19 cellular contexts compared by ENCODE assay signal in the genomic region with DNA sequence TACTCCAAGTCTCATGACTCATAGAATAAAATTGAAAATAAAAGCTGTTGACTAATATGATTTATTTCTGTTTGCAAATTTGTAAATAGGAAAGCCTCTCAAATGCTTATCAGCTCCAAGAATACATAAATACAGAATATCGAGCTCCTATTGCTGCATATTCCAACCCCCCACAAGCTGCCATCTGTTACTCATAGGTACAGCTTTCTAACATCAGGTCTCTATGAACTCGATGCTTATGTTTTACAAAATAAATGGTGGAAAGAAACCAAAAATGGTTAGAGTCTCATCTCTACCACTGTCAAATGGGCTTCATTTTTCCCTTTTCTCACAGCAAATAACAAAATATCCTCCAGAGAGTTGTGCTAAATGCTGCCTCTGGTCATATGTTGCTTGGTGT.
"Had no signal": no experiment of that assay in that cellular context is flagged by ENCODE, and none has a peak within 500 bp of the region (broad histone marks: within the 10 kb centered on the region; RNA-seq: fewer than 3 reads in every experiment).

No MANE protein-coding gene starts in this region.

- H3K27me3 Mint-ChIP-seq: activated CD4-positive, alpha-beta memory T cell treated with anti-CD3 and anti-CD28 coated beads for 36 hours; activated CD4-positive, alpha-beta T cell treated with anti-CD3 and anti-CD28 coated beads, Interleukin-2, amount 10 ng/mL, durations not matched to agents 7 days and 5 days; activated naive CD8-positive, alpha-beta T cell treated with anti-CD3 and anti-CD28 coated beads, Interleukin-2, amount 50 U/mL, for 24 hours; central memory CD8-positive, alpha-beta T cell; T-cell had no signal

- H3K4me2 ChIP-seq: KMS-11 had no signal

- H3K4me1 Mint-ChIP-seq: activated CD4-positive, alpha-beta T cell treated with anti-CD3 and anti-CD28 coated beads, Interleukin-2, amount 10 ng/mL, durations not matched to agents 7 days and 5 days; activated naive CD8-positive, alpha-beta T cell treated with anti-CD3 and anti-CD28 coated beads, Interleukin-2, amount 50 U/mL, for 24 hours; brain; central memory CD8-positive, alpha-beta T cell; T-cell had no signal

- H3K36me3 Mint-ChIP-seq: activated CD4-positive, alpha-beta memory T cell treated with anti-CD3 and anti-CD28 coated beads for 36 hours; activated naive CD4-positive, alpha-beta T cell treated with anti-CD3 and anti-CD28 coated beads, Interleukin-2, amount 50 U/mL, for 72 hours; brain; T-cell had no signal

- ATAC-seq: activated naive CD4-positive, alpha-beta T cell treated with anti-CD3 and anti-CD28 coated beads, Interleukin-2, amount 50 U/mL, for 72 hours; activated naive CD8-positive, alpha-beta T cell treated with anti-CD3 and anti-CD28 coated beads, Interleukin-2, amount 50 U/mL, for 24 hours; activated T-cell treated with anti-CD3 and anti-CD28 coated beads, Interleukin-2, amount 50 U/mL, for 4 hours; PC-3; T-cell had no signal

- H3K27ac Mint-ChIP-seq: activated CD4-positive, alpha-beta memory T cell treated with anti-CD3 and anti-CD28 coated beads for 36 hours; activated CD4-positive, alpha-beta T cell treated with anti-CD3 and anti-CD28 coated beads, Interleukin-2, amount 10 ng/mL, durations not matched to agents 7 days and 5 days; activated naive CD4-positive, alpha-beta T cell treated with anti-CD3 and anti-CD28 coated beads, Interleukin-2, amount 50 U/mL, for 72 hours; activated naive CD8-positive, alpha-beta T cell treated with anti-CD3 and anti-CD28 coated beads, Interleukin-2, amount 50 U/mL, for 24 hours; T-cell had no signal

- H3K9ac ChIP-seq: KMS-11 had no signal

- H3K4me3 Mint-ChIP-seq: activated CD4-positive, alpha-beta memory T cell treated with anti-CD3 and anti-CD28 coated beads for 36 hours; activated CD4-positive, alpha-beta T cell treated with anti-CD3 and anti-CD28 coated beads, Interleukin-2, amount 10 ng/mL, durations not matched to agents 7 days and 5 days; activated naive CD8-positive, alpha-beta T cell treated with anti-CD3 and anti-CD28 coated beads, Interleukin-2, amount 50 U/mL, for 24 hours; activated T-cell treated with anti-CD3 and anti-CD28 coated beads, Interleukin-2, amount 50 U/mL, for 4 hours; brain; central memory CD8-positive, alpha-beta T cell; T-cell had no signal

- DNase-seq: activated CD4-positive, alpha-beta memory T cell treated with anti-CD3 and anti-CD28 coated beads for 36 hours; activated CD4-positive, alpha-beta T cell treated with anti-CD3 and anti-CD28 coated beads, Interleukin-2, amount 10 ng/mL, durations not matched to agents 7 days and 5 days; activated CD4-positive, CD25-positive, alpha-beta regulatory T cell; activated CD8-positive, alpha-beta memory T cell treated with anti-CD3 and anti-CD28 coated beads for 24 hours; activated effector memory CD4-positive, alpha-beta T cell treated with anti-CD3 and anti-CD28 coated beads, Interleukin-2, amount 50 U/mL, for 16 hours; activated naive CD4-positive, alpha-beta T cell treated with Interleukin-2 at 50 U/mL for 16 hours; activated naive CD8-positive, alpha-beta T cell treated with anti-CD3 and anti-CD28 coated beads, Interleukin-2, amount 50 U/mL, for 24 hours; activated T-cell treated with anti-CD3 and anti-CD28 coated beads, Interleukin-2, amount 50 U/mL, for 4 hours; NCI-H1092; NCI-H2227 treated with DMSO at 0.1 percent for 48 hours; NCI-H748 treated with DMSO at 0.1 percent for 48 hours; PC-3; SIG-M5; T-cell had no signal

- H3K27ac ChIP-seq: KMS-11, VCaP had no signal
